Comparison of ENCODE assay signal across 28 cellular contexts in genomic region chr3:184031187-184031792, GRCh38. TPM values are rescaled to one million over a fixed set of nuclear protein-coding genes. Genes with fewer than 3 reads are reported as not detected.
DNase-seq lines count a peak whose midpoint lies in the region; TF ChIP-seq lines count a peak whose summit lies in the region.
"Had no signal": no experiment of that assay in that cellular context is flagged by ENCODE, and none has a peak within 500 bp of the region (broad histone marks: within the 10 kb centered on the region; RNA-seq: fewer than 3 reads in every experiment).

Gene HTR3D (plus strand): TSS chr3:184031742. CDS start chr3:184031742, 0 bp downstream.

- DNase-seq in DMS53 (lab: John Stamatoyannopoulos, UW) = peak; percentile 18
- DNase-seq in DMS53 treated with DMSO at 0.1 percent for 48 hours (lab: John Stamatoyannopoulos, UW; ENCODE audit: unreplicated experiment) = no peak
- DNase-seq in NOMO-1 treated with DMSO at 0.1 percent for 48 hours (lab: John Stamatoyannopoulos, UW; ENCODE audit: unreplicated experiment) = peak; percentile 82
- DNase-seq in epithelial cell of esophagus (ENCODE audit: low read depth) = peak; percentile 31
- peak; percentile 79 for DNase-seq in renal cortical epithelial cell (ENCODE audit: low read depth)
- DNase-seq in MCF 10A (ENCODE audit: unreplicated experiment) = no peak
- no peak for DNase-seq in stimulated activated CD4-positive, alpha-beta T cell treated with anti-CD3 and anti-CD28 coated beads, Interleukin-2, amount 100 ng/mL, for 48 hours
- no peak for DNase-seq in CD8-positive, alpha-beta memory T cell
- DNase-seq: activated CD4-positive, alpha-beta T cell treated with anti-CD3 and anti-CD28 coated beads, Interleukin-2, amount 50 U/mL, for 1 hour; activated CD8-positive, alpha-beta memory T cell treated with anti-CD3 and anti-CD28 coated beads, Interleukin-2, amount 50 U/mL, for 48 hours; activated effector memory CD4-positive, alpha-beta T cell treated with Interleukin-2 at 50 U/mL for 16 hours; body of pancreas; Caco-2; effector memory CD8-positive, alpha-beta T cell; GDM1; glutamatergic neuron; IMR-90; NCI-H1048; NCI-H2029; stimulated activated CD4-positive, alpha-beta T cell treated with anti-CD3 and anti-CD28 coated beads, Interleukin-4, amount 100 ng/mL, for 24 hours; stimulated activated naive CD8-positive, alpha-beta T cell treated with anti-CD3 and anti-CD28 coated beads, Interleukin-15, amount 100 ng/mL, for 72 hours; upper lobe of right lung had no signal

- BruUV-seq in MCF 10A (replicated peaks; lab: Mats Ljungman, UMichigan) = no TSS peak

- no peak within 1 kb of the TSS for H3K27ac ChIP-seq in CD8-positive, alpha-beta memory T cell (ENCODE audit: low read depth, low read length)
- H3K27ac ChIP-seq: 22Rv1, body of pancreas, upper lobe of right lung had no signal

- no peak within 1 kb of the TSS for H3K27ac Mint-ChIP-seq in MCF 10A (ENCODE audit: low read depth, unreplicated experiment)
- peak within 1 kb of the TSS in 1 of 8 donors; percentile 16 for H3K27ac Mint-ChIP-seq in CD8-positive, alpha-beta memory T cell
- H3K27ac Mint-ChIP-seq: stimulated activated naive CD8-positive, alpha-beta T cell treated with anti-CD3 and anti-CD28 coated beads, Interleukin-15, amount 100 ng/mL, for 72 hours had no signal

- no peaks in the 10 kb centered on the region for H3K4me1 Mint-ChIP-seq in MCF 10A (ENCODE audit: insufficient read depth, unreplicated experiment)
- H3K4me1 Mint-ChIP-seq in CD8-positive, alpha-beta memory T cell = no peaks in the 10 kb centered on the region
- H3K4me1 Mint-ChIP-seq: stimulated activated naive CD8-positive, alpha-beta T cell treated with anti-CD3 and anti-CD28 coated beads, Interleukin-15, amount 100 ng/mL, for 72 hours had no signal

- peaks cover 34% of the 10 kb centered on the region for H3K27me3 Mint-ChIP-seq in MCF 10A (ENCODE audit: insufficient read depth, unreplicated experiment)
- peaks cover 7 to 25% of the 10 kb centered on the region in 2 donors for H3K27me3 Mint-ChIP-seq in CD8-positive, alpha-beta memory T cell

- H3K27me3 ChIP-seq in CD8-positive, alpha-beta memory T cell (ENCODE audit: insufficient read depth, low read length, poor library complexity, severe bottlenecking) = no peaks in the 10 kb centered on the region
- H3K27me3 ChIP-seq: body of pancreas, upper lobe of right lung had no signal

- CTCF ChIA-PET in MCF 10A (lab: Yijun Ruan, JAX) = no interaction called here
- CTCF ChIA-PET in CD8-positive, alpha-beta memory T cell (lab: Charles Lee) = no interaction called here

- H3K4me3 Mint-ChIP-seq in MCF 10A (ENCODE audit: unreplicated experiment) = no peak within 1 kb of the TSS
- no peak within 1 kb of the TSS for H3K4me3 Mint-ChIP-seq in CD8-positive, alpha-beta memory T cell
- H3K4me3 Mint-ChIP-seq: effector memory CD8-positive, alpha-beta T cell; stimulated activated naive CD8-positive, alpha-beta T cell treated with anti-CD3 and anti-CD28 coated beads, Interleukin-15, amount 100 ng/mL, for 72 hours had no signal

- H3K36me3 ChIP-seq in CD8-positive, alpha-beta memory T cell (ENCODE audit: insufficient read depth, low read length) = no peaks in the 10 kb centered on the region
- H3K36me3 ChIP-seq: upper lobe of right lung had no signal

- intact Hi-C loops in MCF 10A (cut with micrococcal nuclease) = loop anchor here (10.0 kb wide), 1 partner anchor 104 kb away; the partner anchor contains the start of gene EIF2B5

- no peaks in the 10 kb centered on the region for H3K9me3 Mint-ChIP-seq in MCF 10A (ENCODE audit: unreplicated experiment)
- H3K9me3 Mint-ChIP-seq in CD8-positive, alpha-beta memory T cell = no peaks in the 10 kb centered on the region
- H3K9me3 Mint-ChIP-seq: effector memory CD8-positive, alpha-beta T cell; stimulated activated naive CD8-positive, alpha-beta T cell treated with anti-CD3 and anti-CD28 coated beads, Interleukin-15, amount 100 ng/mL, for 72 hours had no signal

- no peaks in the 10 kb centered on the region for H3K9me3 ChIP-seq in CD8-positive, alpha-beta memory T cell (ENCODE audit: low read length)
- H3K9me3 ChIP-seq: body of pancreas, Caco-2, upper lobe of right lung had no signal

- POLR2A ChIA-PET in MCF 10A (lab: Yijun Ruan, JAX) = no interaction called here
- POLR2A ChIA-PET in CD8-positive, alpha-beta memory T cell (lab: Charles Lee) = no interaction called here

- H3K4me3 ChIP-seq in epithelial cell of esophagus (ENCODE audit: low read length) = no peak within 1 kb of the TSS
- H3K4me3 ChIP-seq in CD8-positive, alpha-beta memory T cell (ENCODE audit: low read length) = no peak within 1 kb of the TSS
- H3K4me3 ChIP-seq: body of pancreas, smooth muscle cell, upper lobe of right lung had no signal

- no peak for TF ChIP-seq CTCF in epithelial cell of esophagus (IDR thresholded peaks at IDR 0.05; ENCODE audit: insufficient read depth, low read depth, low read length, missing control alignments)
- TF ChIP-seq CTCF in MCF 10A (IDR thresholded peaks at IDR 0.05; ENCODE audit: unreplicated experiment) = no peak

- H3K36me3 Mint-ChIP-seq in MCF 10A (ENCODE audit: insufficient read depth, unreplicated experiment) = no peaks in the 10 kb centered on the region
- H3K36me3 Mint-ChIP-seq in CD8-positive, alpha-beta memory T cell = no peaks in the 10 kb centered on the region

- H3K4me1 ChIP-seq in CD8-positive, alpha-beta memory T cell (ENCODE audit: insufficient read depth, low read length) = no peaks in the 10 kb centered on the region
- H3K4me1 ChIP-seq: body of pancreas, Caco-2, upper lobe of right lung had no signal

RNA-seq across cellular contexts. Expression of gene HTR3D, which starts in this region (rescaled TPM):
- total RNA-seq in renal cortical epithelial cell (0.10 TPM in 1 of 2 replicates, not detected in the other), MCF 10A (2022) (not detected in 2 replicates)
- total RNA-seq in CD8-positive, alpha-beta memory T cell = not detected
- polyA plus RNA-seq in CD8-positive, alpha-beta memory T cell = not detected
- total RNA-seq: body of pancreas, Caco-2, fibroblast of lung, IMR-90, liver, mononuclear cell, pulmonary artery endothelial cell, smooth muscle cell, upper lobe of right lung had no signal
- polyA plus RNA-seq: fibroblast of lung, IMR-90, liver, smooth muscle cell had no signal

Comparison
In these comparisons a context has a peak if more than half of its experiments do, and no peak if none do; other contexts are left out.
1. DNase-seq: peak in DMS53 (single experiment), NOMO-1 treated with DMSO at 0.1 percent for 48 hours (single experiment) and epithelial cell of esophagus (single experiment); none in DMS53 treated with DMSO at 0.1 percent for 48 hours (single experiment), MCF 10A (single experiment), stimulated activated CD4-positive, alpha-beta T cell treated with anti-CD3 and anti-CD28 coated beads, Interleukin-2, amount 100 ng/mL, for 48 hours (0 of 2) and CD8-positive, alpha-beta memory T cell (0 of 5).
2. Peak in DNase-seq in renal cortical epithelial cell; RNA of the gene not detected or under 1 TPM.